11 cellular contexts compared by ENCODE assay signal in the genomic region with DNA sequence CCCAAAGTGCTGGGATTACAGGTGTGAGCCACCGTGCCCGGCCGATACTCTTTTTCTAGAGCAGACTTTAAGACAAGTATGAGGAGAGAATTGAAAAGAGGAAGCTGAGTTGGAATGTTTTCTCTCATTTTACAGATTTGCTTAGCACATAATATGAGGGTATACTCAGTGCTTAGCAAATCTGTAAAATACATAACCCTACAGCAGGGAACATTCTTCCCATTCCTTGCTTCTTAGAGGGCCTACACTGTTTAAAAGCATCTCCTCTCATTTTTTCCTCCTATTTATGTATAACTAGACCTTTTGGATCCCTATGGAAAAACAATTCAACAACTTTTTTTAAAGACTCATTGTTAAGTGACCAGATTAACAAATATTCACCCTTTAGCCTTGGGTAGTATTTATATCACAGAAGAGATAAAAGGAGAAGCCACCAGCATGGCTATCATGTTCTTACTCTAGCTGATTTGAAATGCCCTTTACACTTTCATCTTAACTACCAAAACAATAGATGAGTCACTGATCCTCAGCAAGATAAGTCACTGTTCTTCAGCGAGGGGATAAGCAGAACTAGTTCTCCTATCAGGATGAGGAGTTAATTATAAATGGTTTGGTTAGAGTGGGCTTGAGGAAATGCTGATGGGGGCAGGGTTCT. TPM values are rescaled to one million over a fixed set of nuclear protein-coding genes. Genes with fewer than 3 reads are reported as not detected.
DNase-seq lines count a peak whose midpoint lies in the region; ATAC-seq, FAIRE-seq and TF ChIP-seq lines count a peak whose summit lies in the region.
"Had no signal": no experiment of that assay in that cellular context is flagged by ENCODE, and none has a peak within 500 bp of the region (broad histone marks: within the 10 kb centered on the region; RNA-seq: fewer than 3 reads in every experiment).

No MANE protein-coding gene starts in this region.

- H3K4me1 ChIP-seq in heart left ventricle: peaks cover 0 to 17% (median 9%) of the 10 kb centered on the region in 12 donors
- peaks cover 0 to 19% of the 10 kb centered on the region in 2 donors for H3K4me1 ChIP-seq in right atrium auricular region
- H3K4me1 ChIP-seq in foreskin keratinocyte: peaks cover 11% of the 10 kb centered on the region

- H3K27me3 ChIP-seq in heart left ventricle (no peaks in the 10 kb centered on the region), right atrium auricular region (no peaks in the 10 kb centered on the region), foreskin keratinocyte (no peaks in the 10 kb centered on the region)

- no peak overlapping the region for H3K4me3 ChIP-seq in heart left ventricle
- H3K4me3 ChIP-seq in right atrium auricular region: no peak overlapping the region

- no peak for TF ChIP-seq CTCF in heart left ventricle (IDR thresholded peaks at IDR 0.05)
- TF ChIP-seq CTCF in right atrium auricular region (IDR thresholded peaks at IDR 0.05): no peak
- TF ChIP-seq CTCF in foreskin keratinocyte (conservative IDR thresholded peaks at IDR 0.05): no peak

- H3K36me3 ChIP-seq in heart left ventricle (no peaks in the 10 kb centered on the region), right atrium auricular region (no peaks in the 10 kb centered on the region)

- DNase-seq in heart left ventricle: no peak
- no peak for DNase-seq in right atrium auricular region (ENCODE audit: low spot score)
- DNase-seq in SKM-1 (lab: John Stamatoyannopoulos, UW; ENCODE audit: unreplicated experiment): peak; percentile 20
- peak in 1 of 2 donors; percentile 44 for DNase-seq in foreskin keratinocyte
- peak; percentile 34 for DNase-seq in urothelium cell line (ENCODE audit: low spot score)
- DNase-seq in SHP77 (lab: John Stamatoyannopoulos, UW): no peak
- no peak for DNase-seq in SK-N-DZ (ENCODE audit: low spot score)
- DNase-seq: NCI-H510A had no signal

- TF ChIP-seq POLR2A in heart left ventricle (IDR thresholded peaks at IDR 0.05): no peak

- H3K27ac ChIP-seq in heart left ventricle (peak overlapping the region in 4 of 12 donors; percentile 2 to 63 (median 46)), right atrium auricular region (no peak overlapping the region), foreskin keratinocyte (peak overlapping the region; percentile 24)

- no peak for FAIRE-seq in urothelium cell line (lab: Jason Lieb, UNC)
- FAIRE-seq: H1 had no signal

- peak in 3 of 4 donors; percentile 22 to 83 (median 63) for ATAC-seq in heart left ventricle
- ATAC-seq in foreskin keratinocyte: peak; percentile 85
- no peak for ATAC-seq in GM19324 (IDR thresholded peaks at IDR 0.05; ENCODE audit: low FRiP score, unreplicated experiment)
- ATAC-seq: stimulated activated memory B cell treated with anti-CD40 and anti-IgM and Interleukin-4, amounts not matched to agents 10 μg/mL and 1 μg/mL and 100 μg/mL, for 72 hours had no signal

- 65 to 77% (median 72%) methylated on average over 4 of the region's 4 CpGs for WGBS in heart left ventricle, 4 donors

- no peaks in the 10 kb centered on the region for H3K9me3 ChIP-seq in heart left ventricle
- no peaks in the 10 kb centered on the region for H3K9me3 ChIP-seq in right atrium auricular region

- intact Hi-C loops in heart left ventricle (cut with DNase I): no loop called here

RNA-seq across cellular contexts. Expression of a gene that starts 23.7 kb away (rescaled TPM):
- total RNA-seq in heart left ventricle: 10 to 100 TPM; 29.1 to 57.2 (median 46.7) TPM
- 10 to 100 TPM in 1 of 2 donors, 1 to 10 TPM in 1; 9.0 to 21.9 TPM for polyA plus RNA-seq in heart left ventricle
- total RNA-seq in right atrium auricular region: 10 to 100 TPM; 48.1 to 49.5 TPM
- total RNA-seq in foreskin keratinocyte: 69.9 and 73.3 TPM in 2 replicates
- polyA plus RNA-seq in foreskin keratinocyte: 14.2 and 17.3 TPM in 2 replicates
- polyA plus RNA-seq in SK-N-DZ (2014; cell fraction: cytosol; rRNA removed): 68.9 and 75.0 TPM in 2 replicates
- 39.3 and 39.6 TPM in 2 replicates for polyA plus RNA-seq in SK-N-DZ (2014; cell fraction: nucleus; rRNA removed)

Comparison
In these comparisons a context has a peak if more than half of its experiments do, and no peak if none do; other contexts are left out.
1. DNase-seq: peak in SKM-1 (single experiment) and urothelium cell line (single experiment); none in heart left ventricle (0 of 5), right atrium auricular region (single experiment), SHP77 (0 of 2) and SK-N-DZ (single experiment).